10 cellular contexts compared by ENCODE assay signal in genomic region chr21:46423546-46424061, GRCh38. TPM values are rescaled to one million over a fixed set of nuclear protein-coding genes. Genes with fewer than 3 reads are reported as not detected.
DNase-seq lines count a peak whose midpoint lies in the region; ATAC-seq and TF ChIP-seq lines count a peak whose summit lies in the region.
"Had no signal": no experiment of that assay in that cellular context is flagged by ENCODE, and none has a peak within 500 bp of the region (broad histone marks: within the 10 kb centered on the region; RNA-seq: fewer than 3 reads in every experiment).

No MANE protein-coding gene starts in this region.

- no peak for TF ChIP-seq RAD21 in HCT116 (IDR thresholded peaks at IDR 0.05; ENCODE audit: low read depth)

- peaks cover 0 to 2% of the 10 kb centered on the region in 2 experiments; a peak in 1 of 4 replicates for H3K36me3 ChIP-seq in HCT116 (ENCODE audit: control insufficient read depth in 1 of 2, insufficient read depth in 2 of 2, low read length in 2 of 2)

- H3K4me1 ChIP-seq in HCT116 (ENCODE audit: control insufficient read depth in 1 of 2, insufficient read depth in 2 of 2, low read length in 2 of 2): no peaks in the 10 kb centered on the region
- H3K4me1 ChIP-seq: thyroid gland had no signal

- H3K4me1 Mint-ChIP-seq in T-helper 2 cell treated with Interferon-gamma antibody and Interleukin-4, amounts not matched to agents 5 μg/mL and 100 μg/mL, for 36 hours (ENCODE audit: low read depth): peaks cover 5% of the 10 kb centered on the region
- H3K4me1 Mint-ChIP-seq in activated T-helper 1 cell treated with anti-CD3 and anti-CD28 coated beads, Interleukin-12 subunit alpha, Interleukin-12 subunit beta, Interleukin-2, Interleukin-4 antibody, amounts not matched to agents 30 ng/mL and 10 ng/mL and 1 ng/mL, durations not matched to agents 14 hours and 24 hours and 36 hours (ENCODE audit: low read depth): no peaks in the 10 kb centered on the region
- H3K4me1 Mint-ChIP-seq in naive thymus-derived CD8-positive, alpha-beta T cell: peaks cover 13 to 46% (median 42%) of the 10 kb centered on the region in 4 donors
- H3K4me1 Mint-ChIP-seq in type B pancreatic cell (ENCODE audit: unreplicated experiment): no peaks in the 10 kb centered on the region

- ATAC-seq in HCT116: peak; percentile 8; the same call in 1 of the 2 replicates
- ATAC-seq in naive thymus-derived CD8-positive, alpha-beta T cell: no peak
- no peak for ATAC-seq in GM18867 (IDR thresholded peaks at IDR 0.05; ENCODE audit: unreplicated experiment)

- H3K9me3 Mint-ChIP-seq in T-helper 2 cell treated with Interferon-gamma antibody and Interleukin-4, amounts not matched to agents 5 μg/mL and 100 μg/mL, for 36 hours: no peaks in the 10 kb centered on the region
- no peaks in the 10 kb centered on the region for H3K9me3 Mint-ChIP-seq in activated T-helper 1 cell treated with anti-CD3 and anti-CD28 coated beads, Interleukin-12 subunit alpha, Interleukin-12 subunit beta, Interleukin-2, Interleukin-4 antibody, amounts not matched to agents 30 ng/mL and 10 ng/mL and 1 ng/mL, durations not matched to agents 14 hours and 24 hours and 36 hours
- no peaks in the 10 kb centered on the region for H3K9me3 Mint-ChIP-seq in naive thymus-derived CD8-positive, alpha-beta T cell
- no peaks in the 10 kb centered on the region for H3K9me3 Mint-ChIP-seq in type B pancreatic cell

- peaks cover 10% of the 10 kb centered on the region for H3K36me3 Mint-ChIP-seq in T-helper 2 cell treated with Interferon-gamma antibody and Interleukin-4, amounts not matched to agents 5 μg/mL and 100 μg/mL, for 36 hours (ENCODE audit: low read depth)
- peaks cover 7% of the 10 kb centered on the region for H3K36me3 Mint-ChIP-seq in activated T-helper 1 cell treated with anti-CD3 and anti-CD28 coated beads, Interleukin-12 subunit alpha, Interleukin-12 subunit beta, Interleukin-2, Interleukin-4 antibody, amounts not matched to agents 30 ng/mL and 10 ng/mL and 1 ng/mL, durations not matched to agents 14 hours and 24 hours and 36 hours (ENCODE audit: low read depth)
- H3K36me3 Mint-ChIP-seq in naive thymus-derived CD8-positive, alpha-beta T cell: peaks cover 0 to 25% (median 6%) of the 10 kb centered on the region in 3 donors
- H3K36me3 Mint-ChIP-seq in type B pancreatic cell: no peaks in the 10 kb centered on the region

- H3K79me2 ChIP-seq in HCT116 (ENCODE audit: insufficient read depth, low read length): no peaks in the 10 kb centered on the region

- CTCF ChIA-PET in HCT116 (lab: Charles Lee): no interaction called here

- TF ChIP-seq CTCF in HCT116 (IDR thresholded peaks at IDR 0.05 in 2 of 3, conservative IDR thresholded peaks at IDR 0.05 in 1 of 3; ENCODE audit: borderline replicate concordance in 1 of 3, insufficient read depth in 1 of 3, low read depth in 2 of 3, low read length in 2 of 3) (no peak), type B pancreatic cell (conservative IDR thresholded peaks at IDR 0.05) (no peak)

- no peaks in the 10 kb centered on the region for H3K9me3 ChIP-seq in HCT116 (ENCODE audit: control insufficient read depth in 1 of 2, insufficient read depth in 1 of 2, low read depth in 1 of 2, low read length in 2 of 2)
- H3K9me3 ChIP-seq: thyroid gland had no signal

- no peak overlapping the region for H2AFZ ChIP-seq in HCT116 (ENCODE audit: low read depth, low read length, poor library complexity, severe bottlenecking)

- H3K9ac ChIP-seq in HCT116 (ENCODE audit: low read length): no peak overlapping the region

- H3K4me3 Mint-ChIP-seq in T-helper 2 cell treated with Interferon-gamma antibody and Interleukin-4, amounts not matched to agents 5 μg/mL and 100 μg/mL, for 36 hours: no peak overlapping the region
- H3K4me3 Mint-ChIP-seq in activated T-helper 1 cell treated with anti-CD3 and anti-CD28 coated beads, Interleukin-12 subunit alpha, Interleukin-12 subunit beta, Interleukin-2, Interleukin-4 antibody, amounts not matched to agents 30 ng/mL and 10 ng/mL and 1 ng/mL, durations not matched to agents 14 hours and 24 hours and 36 hours: no peak overlapping the region
- H3K4me3 Mint-ChIP-seq in naive thymus-derived CD8-positive, alpha-beta T cell: peak overlapping the region; percentile 72 to 92 (median 88)
- H3K4me3 Mint-ChIP-seq in type B pancreatic cell: no peak overlapping the region

- POLR2A ChIA-PET in HCT116 (lab: Charles Lee): no interaction called here
- POLR2A ChIA-PET in naive thymus-derived CD8-positive, alpha-beta T cell (lab: Charles Lee): interaction anchor here (0.6 to 6.0 kb wide), 19 partner anchors 9 to 216 kb away, joined by 3 to 65 read pairs (median 4); partner anchors contain the start of genes DIP2A, MCM3AP and PRMT2

- no peak overlapping the region for H3K4me3 ChIP-seq in HCT116 (replicated peaks in 1 of 2; ENCODE audit: low read depth in 1 of 2, low read length in 2 of 2)
- H3K4me3 ChIP-seq: thyroid gland had no signal

- no peaks in the 10 kb centered on the region for H3K27me3 Mint-ChIP-seq in T-helper 2 cell treated with Interferon-gamma antibody and Interleukin-4, amounts not matched to agents 5 μg/mL and 100 μg/mL, for 36 hours (ENCODE audit: low read depth)
- no peaks in the 10 kb centered on the region for H3K27me3 Mint-ChIP-seq in activated T-helper 1 cell treated with anti-CD3 and anti-CD28 coated beads, Interleukin-12 subunit alpha, Interleukin-12 subunit beta, Interleukin-2, Interleukin-4 antibody, amounts not matched to agents 30 ng/mL and 10 ng/mL and 1 ng/mL, durations not matched to agents 14 hours and 24 hours and 36 hours (ENCODE audit: insufficient read depth)
- H3K27me3 Mint-ChIP-seq in naive thymus-derived CD8-positive, alpha-beta T cell: no peaks in the 10 kb centered on the region
- H3K27me3 Mint-ChIP-seq in type B pancreatic cell: no peaks in the 10 kb centered on the region

- no peak overlapping the region; the same call in 1 of the 2 replicates for H3K27ac ChIP-seq in HCT116 (ENCODE audit: low read depth, low read length)
- H3K27ac ChIP-seq: thyroid gland had no signal

- no TSS peak for BruUV-seq in HCT116 (replicated peaks; lab: Mats Ljungman, UMichigan)

- RAD21 ChIA-PET in HCT116 (lab: Charles Lee; ENCODE audit: low non-redundant PET in 1 of 2, low total read pairs in 2 of 2, uncharacterized antibody in 2 of 2, unreplicated experiment in 2 of 2): no interaction called here

- no peak overlapping the region for H3K4me2 ChIP-seq in HCT116 (ENCODE audit: low read length)

- peak overlapping the region; percentile 75 for H3K27ac Mint-ChIP-seq in T-helper 2 cell treated with Interferon-gamma antibody and Interleukin-4, amounts not matched to agents 5 μg/mL and 100 μg/mL, for 36 hours
- peak overlapping the region; percentile 77 for H3K27ac Mint-ChIP-seq in activated T-helper 1 cell treated with anti-CD3 and anti-CD28 coated beads, Interleukin-12 subunit alpha, Interleukin-12 subunit beta, Interleukin-2, Interleukin-4 antibody, amounts not matched to agents 30 ng/mL and 10 ng/mL and 1 ng/mL, durations not matched to agents 14 hours and 24 hours and 36 hours
- peak overlapping the region; percentile 94 to 100 (median 99) for H3K27ac Mint-ChIP-seq in naive thymus-derived CD8-positive, alpha-beta T cell
- no peak overlapping the region for H3K27ac Mint-ChIP-seq in type B pancreatic cell

- DNase-seq in T-helper 2 cell treated with Interferon-gamma antibody and Interleukin-4, amounts not matched to agents 5 μg/mL and 100 μg/mL, for 36 hours (ENCODE audit: low spot score): no peak
- no peak for DNase-seq in T-helper 2 cell
- no peak for DNase-seq in HCT116 (ENCODE audit: low read depth, low spot score)
- DNase-seq in activated T-helper 1 cell treated with anti-CD3 and anti-CD28 coated beads, Interleukin-12 subunit alpha, Interleukin-12 subunit beta, Interleukin-2, Interleukin-4 antibody, amounts not matched to agents 30 ng/mL and 10 ng/mL and 1 ng/mL, durations not matched to agents 14 hours and 24 hours and 36 hours (ENCODE audit: low spot score): no peak
- no peak for DNase-seq in naive thymus-derived CD8-positive, alpha-beta T cell
- no peak for DNase-seq in type B pancreatic cell (ENCODE audit: extremely low spot score, unreplicated experiment)
- no peak for DNase-seq in activated effector memory CD4-positive, alpha-beta T cell treated with Interleukin-2 at 50 U/mL for 16 hours
- DNase-seq: NCI-H226, thyroid gland had no signal

- TF ChIP-seq POLR2A in HCT116 (IDR thresholded peaks at IDR 0.05; ENCODE audit: borderline replicate concordance, extremely low read depth, insufficient read depth, insufficient read length): no peak

- H3K9me2 ChIP-seq in HCT116 (ENCODE audit: insufficient read depth): no peaks in the 10 kb centered on the region

- intact Hi-C loops in HCT116 (cut with micrococcal nuclease): no loop called here
- intact Hi-C loops in activated T-helper 1 cell treated with anti-CD3 and anti-CD28 coated beads, Interleukin-12 subunit alpha, Interleukin-12 subunit beta, Interleukin-2, Interleukin-4 antibody, amounts not matched to agents 30 ng/mL and 10 ng/mL and 1 ng/mL, durations not matched to agents 14 hours and 24 hours and 36 hours (cut with micrococcal nuclease): no loop called here

- no peaks in the 10 kb centered on the region for H3K27me3 ChIP-seq in HCT116 (ENCODE audit: insufficient read depth, low read length)
- H3K27me3 ChIP-seq: thyroid gland had no signal

- no peaks in the 10 kb centered on the region for H4K20me1 ChIP-seq in HCT116 (ENCODE audit: insufficient read depth)

TF ChIP-seq in HCT116, 20 proteins besides CTCF, POLR2A, EP300 and RAD21:
- TF ChIP-seq ZFX (IDR thresholded peaks at IDR 0.05): no peak
- TF ChIP-seq ELF1 (IDR thresholded peaks at IDR 0.05; ENCODE audit: borderline replicate concordance, low read depth): no peak
- TF ChIP-seq TCF7L2 (IDR thresholded peaks at IDR 0.05; ENCODE audit: borderline replicate concordance, extremely low read depth, insufficient read depth, insufficient read length): no peak
- no peak for TF ChIP-seq POLR2AphosphoS5 (IDR thresholded peaks at IDR 0.05; ENCODE audit: low read depth, low read length)

RNA-seq across cellular contexts. Expression of gene DIP2A, which starts 35.1 kb away (rescaled TPM):
- total RNA-seq in HCT116 (2021; ENCODE audit: unreplicated experiment) (39.9 TPM), type B pancreatic cell (ENCODE audit: low replicate concordance) (37.9 and 49.4 TPM in 2 replicates)
- 23.9 and 28.0 TPM in 2 replicates for polyA plus RNA-seq in HCT116 (2012)
- total RNA-seq in activated T-helper 1 cell treated with anti-CD3 and anti-CD28 coated beads, Interleukin-12 subunit alpha, Interleukin-12 subunit beta, Interleukin-2, Interleukin-4 antibody, amounts not matched to agents 30 ng/mL and 10 ng/mL and 1 ng/mL, durations not matched to agents 14 hours and 24 hours and 36 hours: 33.5 and 33.6 TPM in 2 replicates
- total RNA-seq in naive thymus-derived CD8-positive, alpha-beta T cell: 100 to 1,000 TPM; 158 to 163 TPM
- 10 to 100 TPM; 26.8 to 33.6 (median 28.6) TPM for polyA plus RNA-seq in naive thymus-derived CD8-positive, alpha-beta T cell

Comparison
In these comparisons a context has a peak if more than half of its experiments do, and no peak if none do; other contexts are left out.
1. H3K4me3 Mint-ChIP-seq: peak in naive thymus-derived CD8-positive, alpha-beta T cell (10 of 10); none in T-helper 2 cell treated with Interferon-gamma antibody and Interleukin-4, amounts not matched to agents 5 μg/mL and 100 μg/mL, for 36 hours (single experiment), activated T-helper 1 cell treated with anti-CD3 and anti-CD28 coated beads, Interleukin-12 subunit alpha, Interleukin-12 subunit beta, Interleukin-2, Interleukin-4 antibody, amounts not matched to agents 30 ng/mL and 10 ng/mL and 1 ng/mL, durations not matched to agents 14 hours and 24 hours and 36 hours (single experiment) and type B pancreatic cell (single experiment).